ENCODE assay signal across 30 cellular contexts in genomic region chr2:226330206-226330605, GRCh38.
"Had no signal": no experiment of that assay in that cellular context is flagged by ENCODE, and none has a peak within 500 bp of the region (broad histone marks: within the 10 kb centered on the region; RNA-seq: fewer than 3 reads in every experiment).

No MANE protein-coding gene starts in this region.

- H3K9me3 Mint-ChIP-seq: activated CD4-positive, alpha-beta memory T cell treated with anti-CD3 and anti-CD28 coated beads for 36 hours; activated naive CD4-positive, alpha-beta T cell treated with anti-CD3 and anti-CD28 coated beads for 36 hours; activated naive CD4-positive, alpha-beta T cell treated with anti-CD3 and anti-CD28 coated beads, Interleukin-2, amount 50 U/mL, for 24 hours; activated naive CD8-positive, alpha-beta T cell treated with anti-CD3 and anti-CD28 coated beads for 36 hours; activated naive CD8-positive, alpha-beta T cell treated with anti-CD3 and anti-CD28 coated beads, Interleukin-2, amount 50 U/mL, for 24 hours; activated T-helper 1 cell treated with anti-CD3 and anti-CD28 coated beads, Interleukin-12 subunit alpha, Interleukin-12 subunit beta, Interleukin-2, Interleukin-4 antibody, amounts not matched to agents 30 ng/mL and 10 ng/mL and 1 ng/mL, durations not matched to agents 14 hours and 24 hours and 36 hours; activated T-helper 2 cell treated with anti-CD3 and anti-CD28 coated beads, Interferon-gamma antibody, Interleukin-2, Interleukin-4, amounts not matched to agents 10 μg/mL and 5 μg/mL and 100 μg/mL, durations not matched to agents 14 hours and 24 hours and 36 hours; effector memory CD8-positive, alpha-beta T cell had no signal

- H3K27ac Mint-ChIP-seq: activated CD4-positive, alpha-beta memory T cell treated with anti-CD3 and anti-CD28 coated beads for 36 hours; activated CD8-positive, alpha-beta memory T cell treated with anti-CD3 and anti-CD28 coated beads, Interleukin-2, amount 10 ng/mL, durations not matched to agents 7 days and 5 days; activated CD8-positive, alpha-beta T cell treated with anti-CD3 and anti-CD28 coated beads, Interleukin-2, amount 10 ng/mL, durations not matched to agents 7 days and 5 days; activated naive CD4-positive, alpha-beta T cell treated with anti-CD3 and anti-CD28 coated beads for 36 hours; activated naive CD4-positive, alpha-beta T cell treated with anti-CD3 and anti-CD28 coated beads, Interleukin-2, amount 50 U/mL, for 24 hours; activated naive CD8-positive, alpha-beta T cell treated with anti-CD3 and anti-CD28 coated beads for 36 hours; activated naive CD8-positive, alpha-beta T cell treated with anti-CD3 and anti-CD28 coated beads, Interleukin-2, amount 50 U/mL, for 24 hours; activated T-helper 1 cell treated with anti-CD3 and anti-CD28 coated beads, Interleukin-12 subunit alpha, Interleukin-12 subunit beta, Interleukin-2, Interleukin-4 antibody, amounts not matched to agents 30 ng/mL and 10 ng/mL and 1 ng/mL, durations not matched to agents 14 hours and 24 hours and 36 hours; activated T-helper 2 cell treated with anti-CD3 and anti-CD28 coated beads, Interferon-gamma antibody, Interleukin-2, Interleukin-4, amounts not matched to agents 10 μg/mL and 5 μg/mL and 100 μg/mL, durations not matched to agents 14 hours and 24 hours and 36 hours; brain; effector memory CD8-positive, alpha-beta T cell had no signal

- H3K4me1 ChIP-seq: adrenal gland, ascending aorta, breast epithelium, esophagus squamous epithelium had no signal

- H3K4me3 Mint-ChIP-seq: activated CD4-positive, alpha-beta memory T cell treated with anti-CD3 and anti-CD28 coated beads for 36 hours; activated CD8-positive, alpha-beta memory T cell treated with anti-CD3 and anti-CD28 coated beads, Interleukin-2, amount 10 ng/mL, durations not matched to agents 7 days and 5 days; activated CD8-positive, alpha-beta T cell treated with anti-CD3 and anti-CD28 coated beads, Interleukin-2, amount 10 ng/mL, durations not matched to agents 7 days and 5 days; activated naive CD4-positive, alpha-beta T cell treated with anti-CD3 and anti-CD28 coated beads for 36 hours; activated naive CD4-positive, alpha-beta T cell treated with anti-CD3 and anti-CD28 coated beads, Interleukin-2, amount 50 U/mL, for 24 hours; activated naive CD8-positive, alpha-beta T cell treated with anti-CD3 and anti-CD28 coated beads for 36 hours; activated naive CD8-positive, alpha-beta T cell treated with anti-CD3 and anti-CD28 coated beads, Interleukin-2, amount 50 U/mL, for 24 hours; activated T-helper 1 cell treated with anti-CD3 and anti-CD28 coated beads, Interleukin-12 subunit alpha, Interleukin-12 subunit beta, Interleukin-2, Interleukin-4 antibody, amounts not matched to agents 30 ng/mL and 10 ng/mL and 1 ng/mL, durations not matched to agents 14 hours and 24 hours and 36 hours; brain; effector memory CD8-positive, alpha-beta T cell had no signal

- DNase-seq: activated CD4-positive, alpha-beta memory T cell treated with anti-CD3 and anti-CD28 coated beads for 36 hours; activated CD4-positive, alpha-beta T cell treated with anti-CD3 and anti-CD28 coated beads for 48 hours; activated CD8-positive, alpha-beta memory T cell treated with anti-CD3 and anti-CD28 coated beads, Interleukin-2, amount 10 ng/mL, durations not matched to agents 7 days and 5 days; activated CD8-positive, alpha-beta memory T cell treated with anti-CD3 and anti-CD28 coated beads, Interleukin-2, amount 50 U/mL, for 4 hours; activated CD8-positive, alpha-beta T cell treated with anti-CD3 and anti-CD28 coated beads, Interleukin-2, amount 10 ng/mL, durations not matched to agents 7 days and 5 days; activated effector memory CD4-positive, alpha-beta T cell treated with anti-CD3 and anti-CD28 coated beads, Interleukin-2, amount 50 U/mL, for 16 hours; activated naive CD4-positive, alpha-beta T cell treated with anti-CD3 and anti-CD28 coated beads for 36 hours; activated naive CD8-positive, alpha-beta T cell treated with anti-CD3 and anti-CD28 coated beads for 36 hours; activated naive CD8-positive, alpha-beta T cell treated with anti-CD3 and anti-CD28 coated beads, Interleukin-2, amount 50 U/mL, for 24 hours; activated T-cell treated with anti-CD3 and anti-CD28 coated beads, Interleukin-2, amount 50 U/mL, for 1 hour; activated T-cell treated with anti-CD3 and anti-CD28 coated beads, Interleukin-2, amount 50 U/mL, for 48 hours; adrenal gland; central memory CD4-positive, alpha-beta T cell; cortex of kidney; dermis blood vessel endothelial cell; effector CD4-positive, alpha-beta T cell; effector memory CD8-positive, alpha-beta T cell; esophagus squamous epithelium; foreskin melanocyte; head of caudate nucleus; T-helper 2 cell had no signal

- H3K36me3 ChIP-seq: adrenal gland, ascending aorta, breast epithelium, cardiac muscle cell, esophagus squamous epithelium had no signal

- H3K27me3 Mint-ChIP-seq: activated CD4-positive, alpha-beta memory T cell treated with anti-CD3 and anti-CD28 coated beads for 36 hours; activated CD8-positive, alpha-beta memory T cell treated with anti-CD3 and anti-CD28 coated beads, Interleukin-2, amount 10 ng/mL, durations not matched to agents 7 days and 5 days; activated naive CD8-positive, alpha-beta T cell treated with anti-CD3 and anti-CD28 coated beads for 36 hours; brain had no signal

- H3K4me1 Mint-ChIP-seq: activated CD8-positive, alpha-beta memory T cell treated with anti-CD3 and anti-CD28 coated beads, Interleukin-2, amount 10 ng/mL, durations not matched to agents 7 days and 5 days; activated naive CD4-positive, alpha-beta T cell treated with anti-CD3 and anti-CD28 coated beads, Interleukin-2, amount 50 U/mL, for 24 hours; activated naive CD8-positive, alpha-beta T cell treated with anti-CD3 and anti-CD28 coated beads for 36 hours; activated naive CD8-positive, alpha-beta T cell treated with anti-CD3 and anti-CD28 coated beads, Interleukin-2, amount 50 U/mL, for 24 hours had no signal

- H3K9me3 ChIP-seq: adrenal gland, ascending aorta, breast epithelium, esophagus squamous epithelium had no signal

- H3K4me3 ChIP-seq: adrenal gland, ascending aorta, breast epithelium, cardiac muscle cell, esophagus squamous epithelium had no signal

- H3K36me3 Mint-ChIP-seq: activated CD4-positive, alpha-beta memory T cell treated with anti-CD3 and anti-CD28 coated beads for 36 hours; activated CD8-positive, alpha-beta memory T cell treated with anti-CD3 and anti-CD28 coated beads, Interleukin-2, amount 10 ng/mL, durations not matched to agents 7 days and 5 days; activated naive CD4-positive, alpha-beta T cell treated with anti-CD3 and anti-CD28 coated beads, Interleukin-2, amount 50 U/mL, for 24 hours; activated naive CD8-positive, alpha-beta T cell treated with anti-CD3 and anti-CD28 coated beads for 36 hours; brain had no signal

- FAIRE-seq: endothelial cell of umbilical vein had no signal

- H3K27ac ChIP-seq: adrenal gland, ascending aorta, breast epithelium, cardiac muscle cell, epithelial cell of prostate, esophagus squamous epithelium had no signal

- H3K27me3 ChIP-seq: adrenal gland, ascending aorta, breast epithelium, cardiac muscle cell, esophagus squamous epithelium had no signal
